ENCODE assay signal across 31 cellular contexts in genomic region chr11:18365736-18366135, GRCh38. TPM values are rescaled to one million over a fixed set of nuclear protein-coding genes. Genes with fewer than 3 reads are reported as not detected.
DNase-seq lines count a peak whose midpoint lies in the region; FAIRE-seq and TF ChIP-seq lines count a peak whose summit lies in the region.
"Had no signal": no experiment of that assay in that cellular context is flagged by ENCODE, and none has a peak within 500 bp of the region (broad histone marks: within the 10 kb centered on the region; RNA-seq: fewer than 3 reads in every experiment).

No MANE protein-coding gene starts in this region.

- CTCF ChIA-PET in mammary epithelial cell (lab: Charles Lee; ENCODE audit: low non-redundant PET) (no interaction called here), MCF 10A (lab: Yijun Ruan, JAX) (interaction anchor here (0.6 to 1.1 kb wide), 4 partner anchors 122 to 1599 kb away, joined by 3 to 6 read pairs (median 4); no protein-coding TSS in a partner anchor)

- BruUV-seq in mammary epithelial cell (replicated peaks; lab: Mats Ljungman, UMichigan) = TSS peak; percentile 31
- no TSS peak for BruUV-seq in MCF 10A (replicated peaks; lab: Mats Ljungman, UMichigan)

- H3K36me3 Mint-ChIP-seq in MCF 10A (ENCODE audit: insufficient read depth, unreplicated experiment) = peaks cover 65% of the 10 kb centered on the region

- dilution Hi-C loops in mammary epithelial cell (cut with HindIII; ENCODE audit: low sequenced_read_pairs) = no loop called here

- H3K27me3 Mint-ChIP-seq in MCF 10A (ENCODE audit: insufficient read depth, unreplicated experiment) = no peaks in the 10 kb centered on the region
- H3K27me3 Mint-ChIP-seq: activated CD4-positive, alpha-beta T cell treated with anti-CD3 and anti-CD28 coated beads for 36 hours; naive thymus-derived CD8-positive, alpha-beta T cell had no signal

- H3K27ac ChIP-seq in mammary epithelial cell (ENCODE audit: insufficient read depth, low read depth, low read length) (no peak overlapping the region), right atrium auricular region (no peak overlapping the region), hepatocyte (no peak overlapping the region)
- peak overlapping the region; percentile 11 for H3K27ac ChIP-seq in effector memory CD4-positive, alpha-beta T cell (ENCODE audit: insufficient read depth, low read length, poor library complexity, severe bottlenecking)
- H3K27ac ChIP-seq: C4-2B, prostate gland, sigmoid colon, transverse colon had no signal

- no peak for FAIRE-seq in RCC 7860 (lab: Jason Lieb, UNC)
- FAIRE-seq: keratinocyte had no signal

- no peaks in the 10 kb centered on the region for H3K27me3 ChIP-seq in mammary epithelial cell (ENCODE audit: insufficient read depth, low read length)
- H3K27me3 ChIP-seq in Loucy (ENCODE audit: insufficient read depth, low read length, poor library complexity, severe bottlenecking) = no peaks in the 10 kb centered on the region
- H3K27me3 ChIP-seq in effector memory CD4-positive, alpha-beta T cell (replicated peaks; ENCODE audit: control insufficient read depth, insufficient read depth, low read length, poor library complexity, severe bottlenecking) = no peaks in the 10 kb centered on the region
- H3K27me3 ChIP-seq in right atrium auricular region = no peaks in the 10 kb centered on the region
- no peaks in the 10 kb centered on the region for H3K27me3 ChIP-seq in hepatocyte
- H3K27me3 ChIP-seq: sigmoid colon, transverse colon had no signal

- H3K36me3 ChIP-seq in mammary epithelial cell (ENCODE audit: insufficient read depth, low read length) = peaks cover 30% of the 10 kb centered on the region
- H3K36me3 ChIP-seq in Loucy (ENCODE audit: insufficient read depth, low read length) = peaks cover 19% of the 10 kb centered on the region; the same call in 1 of the 2 replicates
- peaks cover 34% of the 10 kb centered on the region for H3K36me3 ChIP-seq in effector memory CD4-positive, alpha-beta T cell (ENCODE audit: control insufficient read depth, insufficient read depth, low read length)
- peaks cover 66% of the 10 kb centered on the region for H3K36me3 ChIP-seq in right atrium auricular region
- H3K36me3 ChIP-seq in hepatocyte (replicated peaks; ENCODE audit: insufficient read depth, low read depth) = no peaks in the 10 kb centered on the region

- H3K9me3 ChIP-seq in mammary epithelial cell (replicated peaks; ENCODE audit: insufficient read depth, low read length) = no peaks in the 10 kb centered on the region
- no peaks in the 10 kb centered on the region for H3K9me3 ChIP-seq in Loucy (ENCODE audit: insufficient read depth, low read depth, low read length)
- H3K9me3 ChIP-seq in effector memory CD4-positive, alpha-beta T cell (ENCODE audit: control insufficient read depth, low read length) = no peaks in the 10 kb centered on the region
- H3K9me3 ChIP-seq in right atrium auricular region = no peaks in the 10 kb centered on the region
- H3K9me3 ChIP-seq in hepatocyte (ENCODE audit: low read depth) = no peaks in the 10 kb centered on the region
- H3K9me3 ChIP-seq: prostate gland, sigmoid colon, transverse colon had no signal

- in situ Hi-C loops in mammary epithelial cell (cut with MboI; ENCODE audit: low sequenced_read_pairs in 2 of 2) = no loop called here

- intact Hi-C loops in mammary epithelial cell (cut with micrococcal nuclease) (no loop called here), MCF 10A (cut with micrococcal nuclease) (no loop called here)

- H3K4me2 ChIP-seq in mammary epithelial cell (ENCODE audit: insufficient read depth, low read depth, low read length) (no peak overlapping the region), Loucy (ENCODE audit: low read depth, low read length, poor library complexity, severe bottlenecking) (peak overlapping the region; percentile 65), hepatocyte (no peak overlapping the region)

- H3K27ac Mint-ChIP-seq in MCF 10A (ENCODE audit: low read depth, unreplicated experiment) = no peak overlapping the region

- no peaks in the 10 kb centered on the region for H4K20me1 ChIP-seq in mammary epithelial cell (ENCODE audit: insufficient read depth, low read length)
- no peaks in the 10 kb centered on the region for H4K20me1 ChIP-seq in Loucy (ENCODE audit: insufficient read depth, low read length, poor library complexity, severe bottlenecking)
- H4K20me1 ChIP-seq in hepatocyte (ENCODE audit: insufficient read depth, poor library complexity, severe bottlenecking) = no peaks in the 10 kb centered on the region

- no peak for TF ChIP-seq CTCF in mammary epithelial cell (conservative IDR thresholded peaks at IDR 0.05 in 1 of 2, IDR thresholded peaks at IDR 0.05 in 1 of 2; ENCODE audit: extremely low read depth in 1 of 2, insufficient read depth in 1 of 2, low read depth in 1 of 2, low read length in 2 of 2)
- no peak for TF ChIP-seq CTCF in MCF 10A (IDR thresholded peaks at IDR 0.05; ENCODE audit: unreplicated experiment)
- TF ChIP-seq CTCF in Loucy (conservative IDR thresholded peaks at IDR 0.05; ENCODE audit: low read length) = no peak
- TF ChIP-seq CTCF in right atrium auricular region (IDR thresholded peaks at IDR 0.05) = no peak
- no peak for TF ChIP-seq CTCF in hepatocyte (IDR thresholded peaks at IDR 0.05; ENCODE audit: poor library complexity)

- H3K79me2 ChIP-seq in mammary epithelial cell (ENCODE audit: insufficient read depth, low read length) (no peaks in the 10 kb centered on the region), Loucy (ENCODE audit: insufficient read depth, low read length) (no peaks in the 10 kb centered on the region; the same call in 1 of the 2 replicates), hepatocyte (no peaks in the 10 kb centered on the region)

- POLR2A ChIA-PET in MCF 10A (lab: Yijun Ruan, JAX) = interaction anchor here (0.6 to 1.4 kb wide), 3 partner anchors 18 to 30 kb away, joined by 3 to 4 read pairs (median 3); partner anchors contain the start of gene LDHA

- H3K4me1 Mint-ChIP-seq in MCF 10A (ENCODE audit: insufficient read depth, unreplicated experiment) = peaks cover 6% of the 10 kb centered on the region

- DNase-seq in mammary epithelial cell (no peak), MCF 10A (ENCODE audit: unreplicated experiment) (no peak), right atrium auricular region (ENCODE audit: low spot score) (no peak), hepatocyte (ENCODE audit: low spot score) (no peak), RCC 7860 (ENCODE audit: low spot score) (no peak)
- DNase-seq in effector memory CD4-positive, alpha-beta T cell = no peak
- DNase-seq: activated CD4-positive, alpha-beta T cell treated with anti-CD3 and anti-CD28 coated beads for 36 hours; cortex of kidney; DMS79 treated with DMSO at 0.1 percent for 48 hours; GDM1; HCEC 1CT; head of caudate nucleus; midbrain; naive thymus-derived CD8-positive, alpha-beta T cell; NCI-H1048; NCI-H2107; nucleus accumbens; SHP77; sigmoid colon; stimulated activated CD4-positive, alpha-beta T cell treated with anti-CD3 and anti-CD28 coated beads, Interleukin-12 subunit alpha, Interleukin-12 subunit beta, amount 100 ng/mL, for 4 hours; stimulated activated CD4-positive, alpha-beta T cell treated with anti-CD3 and anti-CD28 coated beads, Interleukin-2, amount 100 ng/mL, for 48 hours; SW 1271; T-helper 9 cell; transverse colon had no signal

- H2AFZ ChIP-seq in mammary epithelial cell (ENCODE audit: low read depth, low read length) (no peak overlapping the region), Loucy (ENCODE audit: low read length) (no peak overlapping the region), hepatocyte (no peak overlapping the region)

- no peaks in the 10 kb centered on the region for H3K9me3 Mint-ChIP-seq in MCF 10A (ENCODE audit: unreplicated experiment)
- H3K9me3 Mint-ChIP-seq: naive thymus-derived CD8-positive, alpha-beta T cell had no signal

- no peak overlapping the region for H3K4me3 Mint-ChIP-seq in MCF 10A (ENCODE audit: unreplicated experiment)
- H3K4me3 Mint-ChIP-seq: activated CD4-positive, alpha-beta T cell treated with anti-CD3 and anti-CD28 coated beads for 36 hours; naive thymus-derived CD8-positive, alpha-beta T cell had no signal

- H3K4me1 ChIP-seq in mammary epithelial cell (ENCODE audit: insufficient read depth, low read length) (peaks cover 3% of the 10 kb centered on the region), Loucy (ENCODE audit: insufficient read depth, low read length, poor library complexity, severe bottlenecking) (peaks cover 54% of the 10 kb centered on the region), right atrium auricular region (no peaks in the 10 kb centered on the region), hepatocyte (ENCODE audit: insufficient read depth) (no peaks in the 10 kb centered on the region)
- no peaks in the 10 kb centered on the region for H3K4me1 ChIP-seq in effector memory CD4-positive, alpha-beta T cell (ENCODE audit: control insufficient read depth, insufficient read depth, low read length, poor library complexity, severe bottlenecking)
- H3K4me1 ChIP-seq: prostate gland, sigmoid colon, transverse colon had no signal

- WGBS in mammary epithelial cell (ENCODE audit: low coverage, missing lambda C conversion rate) = 100% methylated on average over 4 of the region's 4 CpGs
- WGBS in hepatocyte (ENCODE audit: low lambda C conversion rate, missing lambda C conversion rate) = 92% methylated on average over 4 of the region's 4 CpGs

- no peak overlapping the region for H3K9ac ChIP-seq in mammary epithelial cell (ENCODE audit: insufficient read depth, low read length)
- H3K9ac ChIP-seq in Loucy (ENCODE audit: low read depth, low read length, poor library complexity, severe bottlenecking) = peak overlapping the region; percentile 42

- no peak overlapping the region for H3K4me3 ChIP-seq in mammary epithelial cell (replicated peaks in 1 of 3; ENCODE audit: insufficient read depth in 1 of 3, low read depth in 2 of 3, low read length in 3 of 3)
- peak overlapping the region; percentile 54 for H3K4me3 ChIP-seq in Loucy (ENCODE audit: low read length, poor library complexity, severe bottlenecking)
- no peak overlapping the region for H3K4me3 ChIP-seq in effector memory CD4-positive, alpha-beta T cell (ENCODE audit: insufficient read depth, low read depth, low read length, poor library complexity, severe bottlenecking)
- no peak overlapping the region for H3K4me3 ChIP-seq in right atrium auricular region
- no peak overlapping the region for H3K4me3 ChIP-seq in hepatocyte
- H3K4me3 ChIP-seq: prostate gland, sigmoid colon, transverse colon had no signal

- H3F3A ChIP-seq in Loucy (ENCODE audit: low read depth) = no peaks in the 10 kb centered on the region

- H3K9me2 ChIP-seq in Loucy (replicated peaks; ENCODE audit: low read depth, low read length) (no peaks in the 10 kb centered on the region), hepatocyte (replicated peaks; ENCODE audit: insufficient read depth) (no peaks in the 10 kb centered on the region)

RNA-seq across cellular contexts. Expression of gene LDHA, which starts 28.6 kb away (rescaled TPM):
- total RNA-seq in mammary epithelial cell = 1,000 to 10,000 TPM in 1 of 2 donors, 100 to 1,000 TPM in 1; 834 to 2,207 TPM
- 3,265 TPM for polyA plus RNA-seq in mammary epithelial cell
- 3,563 TPM for polyA minus RNA-seq in mammary epithelial cell
- 516 and 739 TPM in 2 replicates for total RNA-seq in MCF 10A (2022)
- 100 to 1,000 TPM; 187 to 316 TPM for total RNA-seq in right atrium auricular region
- 380 and 421 TPM in 2 replicates for total RNA-seq in hepatocyte
- 727 and 746 TPM in 2 replicates for polyA plus RNA-seq in hepatocyte

RNA-seq across cellular contexts. Expression of gene GTF2H1, which starts 43.4 kb away (rescaled TPM):
- 10 to 100 TPM; 67.5 to 98.9 TPM for total RNA-seq in mammary epithelial cell
- 39.2 TPM for polyA plus RNA-seq in mammary epithelial cell
- 10.6 TPM for polyA minus RNA-seq in mammary epithelial cell
- 60.9 and 83.4 TPM in 2 replicates for total RNA-seq in MCF 10A (2022)
- 10 to 100 TPM; 19.5 to 23.8 TPM for total RNA-seq in right atrium auricular region
- 66.2 and 68.2 TPM in 2 replicates for total RNA-seq in hepatocyte
- polyA plus RNA-seq in hepatocyte = 25.3 and 33.8 TPM in 2 replicates

RNA-seq across cellular contexts. Expression of gene HPS5, which starts 43.8 kb away (rescaled TPM):
- 100 to 1,000 TPM in 1 of 2 donors, 10 to 100 TPM in 1; 34.2 to 108 TPM for total RNA-seq in mammary epithelial cell
- 16.5 TPM for polyA plus RNA-seq in mammary epithelial cell
- polyA minus RNA-seq in mammary epithelial cell = 14.4 TPM
- total RNA-seq in MCF 10A (2022) = 23.6 and 31.8 TPM in 2 replicates
- total RNA-seq in right atrium auricular region = 10 to 100 TPM; 10.5 to 12.8 TPM
- 18.0 and 24.7 TPM in 2 replicates for total RNA-seq in hepatocyte
- polyA plus RNA-seq in hepatocyte = 9.3 and 10.3 TPM in 2 replicates

RNA-seq across cellular contexts. Expression of gene LDHC, which starts 46.4 kb away (rescaled TPM):
- total RNA-seq in mammary epithelial cell (under 1 TPM in 1 of 2 donors, not detected in 1; 0.33 TPM), MCF 10A (2022) (not detected in 2 replicates), right atrium auricular region (under 1 TPM in 1 of 2 donors, not detected in 1; 0.47 TPM), hepatocyte (0.57 and 2.6 TPM in 2 replicates)
- polyA plus RNA-seq in mammary epithelial cell (0.02 TPM), hepatocyte (1.7 and 2.9 TPM in 2 replicates)
- polyA minus RNA-seq in mammary epithelial cell = not detected
- total RNA-seq: activated CD4-positive, alpha-beta T cell treated with anti-CD3 and anti-CD28 coated beads for 36 hours; LHCN-M2; lower leg skin; naive thymus-derived CD8-positive, alpha-beta T cell; sigmoid colon; subcutaneous adipose tissue; transverse colon had no signal
- polyA plus RNA-seq: keratinocyte had no signal
